Comparison of ENCODE assay signal across 7 cellular contexts in the genomic region with DNA sequence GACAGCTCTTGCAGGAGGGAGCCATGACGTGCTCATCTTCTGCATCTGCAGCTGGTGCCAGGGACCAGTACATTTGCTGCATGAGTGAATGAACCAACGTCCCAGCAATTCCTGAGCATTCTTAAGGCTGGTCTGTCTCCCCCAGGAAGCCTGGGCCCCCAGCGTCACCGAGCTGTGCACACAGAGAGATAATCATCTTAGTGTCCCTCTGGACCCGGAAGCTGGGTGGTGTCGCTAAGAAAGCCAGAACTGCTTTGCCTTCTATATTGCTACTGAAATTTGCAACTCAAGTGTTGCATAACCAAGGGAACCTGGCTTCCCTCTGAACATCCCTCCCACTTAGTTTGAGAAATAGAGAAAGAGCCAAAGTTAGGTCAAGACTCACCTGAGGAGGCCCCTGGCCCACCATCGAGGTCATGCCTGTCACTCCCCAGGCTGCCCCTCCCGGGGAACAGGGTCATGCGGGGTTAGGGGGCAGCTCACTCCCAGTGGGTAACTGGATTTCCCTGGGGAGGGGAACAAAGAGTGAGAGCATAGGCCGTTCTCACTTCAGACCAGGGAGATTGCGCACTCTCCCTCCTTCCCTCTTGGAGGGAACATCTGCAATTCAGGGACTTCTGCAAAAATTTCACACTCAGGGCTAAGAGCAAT.
DNase-seq lines count a peak whose midpoint lies in the region; ATAC-seq and TF ChIP-seq lines count a peak whose summit lies in the region.

No MANE protein-coding gene starts in this region.

- peaks cover 12% of the 10 kb centered on the region for H3K9me3 Mint-ChIP-seq in activated CD8-positive, alpha-beta T cell treated with anti-CD3 and anti-CD28 coated beads for 36 hours

- CTCF ChIA-PET in activated CD8-positive, alpha-beta T cell treated with anti-CD3 and anti-CD28 coated beads for 36 hours (lab: Charles Lee), result interaction anchor here (1.3 to 3.6 kb wide), 2 partner anchors 14 to 63 kb away, joined by 3 to 13 read pairs; no protein-coding TSS in a partner anchor

- H3K36me3 Mint-ChIP-seq in activated CD8-positive, alpha-beta T cell treated with anti-CD3 and anti-CD28 coated beads for 36 hours (ENCODE audit: low read depth), result peaks cover 5% of the 10 kb centered on the region

- H3K4me3 Mint-ChIP-seq in activated CD8-positive, alpha-beta T cell treated with anti-CD3 and anti-CD28 coated beads for 36 hours, result peak overlapping the region; percentile 18

- H3K27ac Mint-ChIP-seq in activated CD8-positive, alpha-beta T cell treated with anti-CD3 and anti-CD28 coated beads for 36 hours, result peak overlapping the region; percentile 84

- intact Hi-C loops in activated CD8-positive, alpha-beta T cell treated with anti-CD3 and anti-CD28 coated beads for 36 hours (cut with micrococcal nuclease), result loop anchor here (5.0 kb wide), 1 partner anchor 40 kb away; no protein-coding TSS in a partner anchor

- no peaks in the 10 kb centered on the region for H3K27me3 Mint-ChIP-seq in activated CD8-positive, alpha-beta T cell treated with anti-CD3 and anti-CD28 coated beads for 36 hours

- DNase-seq in activated CD8-positive, alpha-beta T cell treated with anti-CD3 and anti-CD28 coated beads for 36 hours, result no peak
- DNase-seq in inferior parietal cortex (ENCODE audit: extremely low spot score), result peak; percentile 51
- no peak for DNase-seq in DMS153 treated with DMSO at 0.1 percent for 48 hours (lab: John Stamatoyannopoulos, UW; ENCODE audit: unreplicated experiment)
- no peak for DNase-seq in activated CD4-positive, alpha-beta T cell treated with anti-CD3 and anti-CD28 coated beads, Interleukin-2, amount 50 U/mL, for 4 hours

- H3K4me1 Mint-ChIP-seq in activated CD8-positive, alpha-beta T cell treated with anti-CD3 and anti-CD28 coated beads for 36 hours (ENCODE audit: low read depth), result peaks cover 19% of the 10 kb centered on the region

- H3K27ac ChIP-seq in temporal lobe (ENCODE audit: low read depth, low read length), result peak overlapping the region; percentile 53

- peak; percentile 32 for ATAC-seq in GM19351 (IDR thresholded peaks at IDR 0.05; ENCODE audit: unreplicated experiment)
- ATAC-seq in HG03095 (IDR thresholded peaks at IDR 0.05; ENCODE audit: unreplicated experiment), result peak; percentile 38
- peak; percentile 6 for ATAC-seq in activated CD8-positive, alpha-beta T cell treated with anti-CD3 and anti-CD28 coated beads for 36 hours

- no peak for TF ChIP-seq CTCF in activated CD8-positive, alpha-beta T cell treated with anti-CD3 and anti-CD28 coated beads for 36 hours (IDR thresholded peaks at IDR 0.05)

- POLR2A ChIA-PET in activated CD8-positive, alpha-beta T cell treated with anti-CD3 and anti-CD28 coated beads for 36 hours (lab: Charles Lee), result no interaction called here
